In the genomic region with DNA sequence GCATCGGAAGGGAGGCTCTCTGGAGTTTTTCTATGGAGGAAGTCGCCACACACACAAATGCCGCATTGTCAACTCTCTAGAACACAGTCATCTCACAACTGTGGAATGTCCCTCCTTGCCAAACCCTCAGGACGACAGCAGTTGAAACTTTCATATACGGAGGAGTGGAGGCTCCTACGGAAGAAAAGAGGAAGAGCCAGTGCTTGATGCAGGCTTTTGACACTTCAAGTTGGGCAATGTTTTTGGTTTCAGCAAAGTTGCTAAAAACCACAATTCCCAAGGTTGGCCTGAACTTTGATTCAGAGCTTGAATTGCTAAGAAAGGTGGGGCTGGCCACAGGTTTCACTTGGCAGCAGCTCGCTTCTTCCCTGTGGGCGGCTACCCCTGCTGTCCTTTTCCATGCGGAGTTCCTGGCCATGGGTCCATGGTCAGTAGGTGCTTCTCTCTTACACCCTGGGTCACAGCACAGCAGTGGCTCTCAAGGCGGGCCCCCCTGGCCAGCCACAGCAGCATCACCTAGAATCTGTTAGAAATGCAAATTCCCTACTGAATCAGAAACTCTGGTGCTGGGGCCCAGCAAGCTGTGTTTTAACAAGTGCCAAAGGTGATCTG, we compare ENCODE assay signal across 8 cellular contexts.
DNase-seq lines count a peak whose midpoint lies in the region; ATAC-seq and TF ChIP-seq lines count a peak whose summit lies in the region.

No MANE protein-coding gene starts in this region.

- DNase-seq in NCI-H226: peak; percentile 44
- peak; percentile 24 for DNase-seq in fibroblast of the aortic adventitia (ENCODE audit: low read depth)
- DNase-seq in SHP77 treated with DMSO at 0.1 percent for 48 hours (lab: John Stamatoyannopoulos, UW): no peak
- DNase-seq in DMS79 (lab: John Stamatoyannopoulos, UW): no peak
- no peak for DNase-seq in DMS79 treated with DMSO at 0.1 percent for 48 hours (lab: John Stamatoyannopoulos, UW)
- no peak for DNase-seq in retina

- ATAC-seq in GM18867 (IDR thresholded peaks at IDR 0.05; ENCODE audit: unreplicated experiment) (peak; percentile 76), HG02571 (IDR thresholded peaks at IDR 0.05; ENCODE audit: unreplicated experiment) (peak; percentile 71)

- TF ChIP-seq CTCF in fibroblast of the aortic adventitia (IDR thresholded peaks at IDR 0.05; ENCODE audit: insufficient read depth, low read length): no peak

- H3K4me3 ChIP-seq in fibroblast of the aortic adventitia (ENCODE audit: low read depth, low read length): no peak overlapping the region

Comparison
In these comparisons a context has a peak if more than half of its experiments do, and no peak if none do; other contexts are left out.
1. DNase-seq: peak in NCI-H226 (single experiment) and fibroblast of the aortic adventitia (single experiment); none in SHP77 treated with DMSO at 0.1 percent for 48 hours (single experiment), DMS79 (single experiment), DMS79 treated with DMSO at 0.1 percent for 48 hours (single experiment) and retina (single experiment).